ENCODE assay signal across 9 cellular contexts in the genomic region with DNA sequence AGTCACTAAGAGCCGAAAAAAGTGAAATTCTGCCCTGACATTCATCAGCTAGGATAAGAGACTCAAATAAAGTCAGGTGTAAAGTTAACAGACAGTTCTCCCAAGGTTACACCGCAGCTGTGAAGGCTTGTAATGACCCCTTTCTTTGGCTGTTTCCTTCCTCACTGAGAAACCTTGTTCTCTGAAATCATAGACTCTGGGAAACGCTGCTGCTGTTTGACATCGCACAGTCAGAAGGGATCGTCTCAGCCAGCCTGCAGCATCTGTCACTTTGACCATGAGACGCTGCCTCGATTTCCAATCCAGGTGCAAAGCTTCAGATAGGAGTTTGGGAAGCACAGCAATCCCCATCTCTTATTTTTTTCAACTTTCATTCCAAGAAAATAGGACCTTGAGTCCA. TPM values are rescaled to one million over a fixed set of nuclear protein-coding genes. Genes with fewer than 3 reads are reported as not detected.
DNase-seq lines count a peak whose midpoint lies in the region; TF ChIP-seq lines count a peak whose summit lies in the region.
"Had no signal": no experiment of that assay in that cellular context is flagged by ENCODE, and none has a peak within 500 bp of the region (broad histone marks: within the 10 kb centered on the region; RNA-seq: fewer than 3 reads in every experiment).

No MANE protein-coding gene starts in this region.

- WGBS in esophagus squamous epithelium, 2 donors, result 12 to 13% methylated on average over 7 of the region's 7 CpGs
- WGBS in sigmoid colon, 2 donors, result 3 to 12% methylated on average over 7 of the region's 7 CpGs

- peak overlapping the region; percentile 40 to 89 (median 72) for H3K4me3 ChIP-seq in esophagus squamous epithelium
- peak overlapping the region; percentile 57 to 64 (median 60) for H3K4me3 ChIP-seq in sigmoid colon

- in situ Hi-C loops in GM13976 (cut with MboI; ENCODE audit: low sequenced_read_pairs, unreplicated experiment), result no loop called here

- TF ChIP-seq CTCF in GM13976 (IDR thresholded peaks at IDR 0.05; ENCODE audit: borderline replicate concordance, control extremely low read depth, extremely low read depth, insufficient read depth, missing control alignments) (no peak), esophagus squamous epithelium (IDR thresholded peaks at IDR 0.05) (no peak), sigmoid colon (IDR thresholded peaks at IDR 0.05) (no peak)

- H3K27me3 ChIP-seq in esophagus squamous epithelium (no peaks in the 10 kb centered on the region), sigmoid colon (no peaks in the 10 kb centered on the region)

- H3K4me1 ChIP-seq in esophagus squamous epithelium (peaks cover 15 to 57% (median 20%) of the 10 kb centered on the region in 3 donors), sigmoid colon (peaks cover 0 to 23% (median 21%) of the 10 kb centered on the region in 4 donors)

- TF ChIP-seq EP300 in sigmoid colon (IDR thresholded peaks at IDR 0.05), result no peak

- TF ChIP-seq POLR2A in esophagus squamous epithelium (IDR thresholded peaks at IDR 0.05) (no peak), sigmoid colon (IDR thresholded peaks at IDR 0.05) (no peak)

- H3K9me3 ChIP-seq in esophagus squamous epithelium (no peaks in the 10 kb centered on the region), sigmoid colon (no peaks in the 10 kb centered on the region)

- intact Hi-C loops in esophagus squamous epithelium (cut with DNase I), result no loop called here
- intact Hi-C loops in sigmoid colon (cut with DNase I), result loop anchor here (2.0 kb wide), 1 partner anchor 15 kb away; no protein-coding TSS in a partner anchor

- H3K27ac ChIP-seq in esophagus squamous epithelium (peak overlapping the region; percentile 69 to 95 (median 87)), sigmoid colon (peak overlapping the region; percentile 89 to 96 (median 90))

- H3K36me3 ChIP-seq in esophagus squamous epithelium, result peaks cover 0 to 10% (median 0%) of the 10 kb centered on the region in 3 donors
- peaks cover 0 to 6% (median 0%) of the 10 kb centered on the region in 4 donors for H3K36me3 ChIP-seq in sigmoid colon

- DNase-seq in GM13976 (ENCODE audit: low spot score) (peak; percentile 31), RPMI8226 (peak; percentile 10), esophagus squamous epithelium (lab: John Stamatoyannopoulos, UW) (no peak), sigmoid colon (no peak), NCI-H1436 treated with DMSO at 0.1 percent for 48 hours (lab: John Stamatoyannopoulos, UW) (no peak), dedifferentiated amniotic fluid mesenchymal stem cell (ENCODE audit: extremely low spot score) (no peak), foreskin melanocyte (no peak)
- DNase-seq in activated CD4-positive, CD25-positive, alpha-beta regulatory T cell (lab: John Stamatoyannopoulos, UW), result no peak

RNA-seq across cellular contexts. Expression of a gene that starts 0.7 kb away (rescaled TPM):
- 10 to 100 TPM; 22.8 to 61.0 (median 42.2) TPM for total RNA-seq in esophagus squamous epithelium
- 10 to 100 TPM; 29.8 to 46.7 (median 32.9) TPM for total RNA-seq in sigmoid colon
- 10 to 100 TPM; 52.7 to 61.0 (median 54.1) TPM for polyA plus RNA-seq in sigmoid colon

RNA-seq across cellular contexts. Expression of a gene that starts 26.1 kb away (rescaled TPM):
- total RNA-seq in esophagus squamous epithelium, result 1 to 10 TPM in 2 of 4 donors, under 1 TPM in 1, not detected in 1; 0.83 to 9.0 (median 4.8) TPM
- total RNA-seq in sigmoid colon, result 10 to 100 TPM; 14.1 to 20.1 (median 18.3) TPM
- 10 to 100 TPM in 1 of 3 donors, 1 to 10 TPM in 2; 4.3 to 21.0 (median 4.9) TPM for polyA plus RNA-seq in sigmoid colon

RNA-seq across cellular contexts. Expression of a gene that starts 54.8 kb away (rescaled TPM):
- total RNA-seq in esophagus squamous epithelium (not detected), sigmoid colon (not detected)
- polyA plus RNA-seq in sigmoid colon, result not detected
- total RNA-seq: renal cortical epithelial cell had no signal

RNA-seq across cellular contexts. Expression of a gene that starts 57.7 kb away (rescaled TPM):
- total RNA-seq in esophagus squamous epithelium (1 to 10 TPM; 3.4 to 6.3 (median 4.8) TPM), sigmoid colon (under 1 TPM in 3 of 4 donors, not detected in 1; 0.41 to 0.71 (median 0.49) TPM)
- polyA plus RNA-seq in sigmoid colon, result under 1 TPM in 2 of 3 donors, not detected in 1; under 0.01 to 0.80 TPM

RNA-seq across cellular contexts. Expression of a gene that starts 58.3 kb away (rescaled TPM):
- 1 to 10 TPM; 2.8 to 9.0 (median 5.6) TPM for total RNA-seq in esophagus squamous epithelium
- total RNA-seq in sigmoid colon, result 10 to 100 TPM; 13.8 to 44.7 (median 19.5) TPM
- polyA plus RNA-seq in sigmoid colon, result 10 to 100 TPM; 18.0 to 28.2 (median 21.2) TPM

Comparison
In these comparisons a context has a peak if more than half of its experiments do, and no peak if none do; other contexts are left out.
1. DNase-seq: peak in GM13976 (single experiment) and RPMI8226 (single experiment); none in esophagus squamous epithelium (single experiment), sigmoid colon (single experiment), NCI-H1436 treated with DMSO at 0.1 percent for 48 hours (single experiment), activated CD4-positive, CD25-positive, alpha-beta regulatory T cell (0 of 4), dedifferentiated amniotic fluid mesenchymal stem cell (single experiment) and foreskin melanocyte (single experiment).